19 cellular contexts compared by ENCODE assay signal in the genomic region with DNA sequence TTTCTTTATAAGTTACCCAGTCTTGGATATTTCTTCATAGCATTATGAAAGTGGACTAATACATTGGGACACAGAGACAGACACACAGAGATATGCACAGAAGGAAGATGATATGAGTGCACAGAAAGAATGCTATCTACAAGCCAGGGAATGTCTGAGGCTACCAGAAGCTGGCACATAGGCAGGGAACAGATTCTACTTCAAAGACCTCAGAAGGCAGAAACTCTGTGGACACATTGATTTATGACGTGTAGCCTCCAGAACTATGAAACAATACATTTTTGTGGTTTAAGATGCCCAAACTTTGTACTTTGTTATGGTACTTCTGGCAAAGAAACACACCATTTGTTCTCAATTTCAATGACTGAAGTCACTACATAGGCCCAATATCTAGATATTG.
DNase-seq lines count a peak whose midpoint lies in the region; FAIRE-seq and TF ChIP-seq lines count a peak whose summit lies in the region.
"Had no signal": no experiment of that assay in that cellular context is flagged by ENCODE, and none has a peak within 500 bp of the region (broad histone marks: within the 10 kb centered on the region; RNA-seq: fewer than 3 reads in every experiment).

No MANE protein-coding gene starts in this region.

- H3K27me3 ChIP-seq in breast epithelium (no peaks in the 10 kb centered on the region), skeletal muscle satellite cell (ENCODE audit: control insufficient read depth, insufficient read depth, low read length) (no peaks in the 10 kb centered on the region)
- H3K27me3 ChIP-seq: ovary had no signal

- peaks cover 15% of the 10 kb centered on the region for H3K36me3 Mint-ChIP-seq in MCF 10A (ENCODE audit: insufficient read depth, unreplicated experiment)
- H3K36me3 Mint-ChIP-seq: stimulated activated memory B cell treated with anti-CD40 and anti-IgM and Interleukin-4, amounts not matched to agents 10 μg/mL and 1 μg/mL and 100 μg/mL, for 72 hours had no signal

- intact Hi-C loops in MCF 10A (cut with micrococcal nuclease) (no loop called here), breast epithelium (cut with DNase I; ENCODE audit: low total_unique reads) (no loop called here)

- peaks cover 15% of the 10 kb centered on the region for H3K9me3 Mint-ChIP-seq in MCF 10A (ENCODE audit: unreplicated experiment)

- POLR2A ChIA-PET in MCF 10A (lab: Yijun Ruan, JAX): no interaction called here

- H3K27ac Mint-ChIP-seq in MCF 10A (ENCODE audit: low read depth, unreplicated experiment): peak overlapping the region; percentile 90
- H3K27ac Mint-ChIP-seq: activated CD8-positive, alpha-beta T cell treated with anti-CD3 and anti-CD28 coated beads for 36 hours; stimulated activated memory B cell treated with anti-CD40 and anti-IgM and Interleukin-4, amounts not matched to agents 10 μg/mL and 1 μg/mL and 100 μg/mL, for 72 hours had no signal

- H3K4me1 Mint-ChIP-seq in MCF 10A (ENCODE audit: insufficient read depth, unreplicated experiment): peaks cover 17% of the 10 kb centered on the region
- H3K4me1 Mint-ChIP-seq: stimulated activated memory B cell treated with anti-CD40 and anti-IgM and Interleukin-4, amounts not matched to agents 10 μg/mL and 1 μg/mL and 100 μg/mL, for 72 hours had no signal

- H3K36me3 ChIP-seq in breast epithelium (no peaks in the 10 kb centered on the region), skeletal muscle satellite cell (ENCODE audit: insufficient read depth, low read length) (no peaks in the 10 kb centered on the region)
- H3K36me3 ChIP-seq: ovary had no signal

- no peak for TF ChIP-seq POLR2A in breast epithelium (IDR thresholded peaks at IDR 0.05)

- TF ChIP-seq CTCF in MCF 10A (IDR thresholded peaks at IDR 0.05; ENCODE audit: unreplicated experiment) (no peak), breast epithelium (IDR thresholded peaks at IDR 0.05) (no peak)

- H3K27me3 Mint-ChIP-seq in MCF 10A (ENCODE audit: insufficient read depth, unreplicated experiment): no peaks in the 10 kb centered on the region
- H3K27me3 Mint-ChIP-seq: activated CD8-positive, alpha-beta T cell treated with anti-CD3 and anti-CD28 coated beads for 36 hours; stimulated activated memory B cell treated with anti-CD40 and anti-IgM and Interleukin-4, amounts not matched to agents 10 μg/mL and 1 μg/mL and 100 μg/mL, for 72 hours had no signal

- no peak for FAIRE-seq in HTR-8/SVneo (lab: Jason Lieb, UNC)
- FAIRE-seq: G401.6, TTC549 had no signal

- BruUV-seq in MCF 10A (replicated peaks; lab: Mats Ljungman, UMichigan): no TSS peak

- no peak overlapping the region for H3K27ac ChIP-seq in breast epithelium
- H3K27ac ChIP-seq: 22Rv1, ovary, SK-N-MC had no signal

- no peaks in the 10 kb centered on the region for H3K9me3 ChIP-seq in breast epithelium
- H3K9me3 ChIP-seq in skeletal muscle satellite cell (replicated peaks; ENCODE audit: low read length): no peaks in the 10 kb centered on the region
- H3K9me3 ChIP-seq: Caco-2, ovary had no signal

- DNase-seq in MCF 10A (ENCODE audit: unreplicated experiment) (peak; percentile 43), breast epithelium (ENCODE audit: low spot score in 2 of 2) (no peak), SW480 (ENCODE audit: low spot score) (peak; percentile 27), fibroblast of the conjunctiva (ENCODE audit: low read depth) (peak; percentile 72), NCI-H524 (lab: John Stamatoyannopoulos, UW) (no peak), HTR-8/SVneo (ENCODE audit: insufficient read length, low spot score) (no peak)
- no peak for DNase-seq in activated CD4-positive, alpha-beta T cell treated with anti-CD3 and anti-CD28 coated beads for 1 hour
- DNase-seq: activated CD8-positive, alpha-beta T cell treated with anti-CD3 and anti-CD28 coated beads for 36 hours; Caco-2; cortex of kidney; NCI-H1694; ovary; trophoblast cell had no signal

- CTCF ChIA-PET in MCF 10A (lab: Yijun Ruan, JAX): no interaction called here

- H3K4me3 ChIP-seq in breast epithelium: no peak overlapping the region
- no peak overlapping the region for H3K4me3 ChIP-seq in skeletal muscle satellite cell (ENCODE audit: low read length)
- H3K4me3 ChIP-seq: ovary, SK-N-MC had no signal

- H3K4me3 Mint-ChIP-seq in MCF 10A (ENCODE audit: unreplicated experiment): no peak overlapping the region
- H3K4me3 Mint-ChIP-seq: activated CD8-positive, alpha-beta T cell treated with anti-CD3 and anti-CD28 coated beads for 36 hours; stimulated activated memory B cell treated with anti-CD40 and anti-IgM and Interleukin-4, amounts not matched to agents 10 μg/mL and 1 μg/mL and 100 μg/mL, for 72 hours had no signal

- H3K4me1 ChIP-seq in breast epithelium (no peaks in the 10 kb centered on the region), skeletal muscle satellite cell (ENCODE audit: control insufficient read depth, insufficient read depth, low read length) (peaks cover 15% of the 10 kb centered on the region)
- H3K4me1 ChIP-seq: Caco-2 had no signal

- peak overlapping the region; percentile 9 for H3K4me2 ChIP-seq in skeletal muscle satellite cell (ENCODE audit: low read length)

- no peak overlapping the region for H3K9ac ChIP-seq in skeletal muscle satellite cell (ENCODE audit: low read depth, low read length)

Comparison
In these comparisons a context has a peak if more than half of its experiments do, and no peak if none do; other contexts are left out.
1. DNase-seq: peak in MCF 10A (single experiment), SW480 (single experiment) and fibroblast of the conjunctiva (single experiment); none in breast epithelium (0 of 2), NCI-H524 (0 of 2), HTR-8/SVneo (single experiment) and activated CD4-positive, alpha-beta T cell treated with anti-CD3 and anti-CD28 coated beads for 1 hour (single experiment).